13 cellular contexts compared by ENCODE assay signal in genomic region chr1:46556822-46557221, GRCh38. TPM values are rescaled to one million over a fixed set of nuclear protein-coding genes. Genes with fewer than 3 reads are reported as not detected.
DNase-seq lines count a peak whose midpoint lies in the region; ATAC-seq, FAIRE-seq and TF ChIP-seq lines count a peak whose summit lies in the region.
"Had no signal": no experiment of that assay in that cellular context is flagged by ENCODE, and none has a peak within 500 bp of the region (broad histone marks: within the 10 kb centered on the region; RNA-seq: fewer than 3 reads in every experiment).

No MANE protein-coding gene starts in this region.

- dilution Hi-C loops in endothelial cell of umbilical vein (cut with MboI; ENCODE audit: extremely low pct_ligation_motif_present, low sequenced_read_pairs), result no loop called here

- no peaks in the 10 kb centered on the region for H3K27me3 Mint-ChIP-seq in activated T-helper 1 cell treated with anti-CD3 and anti-CD28 coated beads, Interleukin-12 subunit alpha, Interleukin-12 subunit beta, Interleukin-2, Interleukin-4 antibody, amounts not matched to agents 30 ng/mL and 10 ng/mL and 1 ng/mL, durations not matched to agents 14 hours and 24 hours and 36 hours (ENCODE audit: insufficient read depth)
- no peaks in the 10 kb centered on the region for H3K27me3 Mint-ChIP-seq in WTC11 (ENCODE audit: low read depth)

- H3F3A ChIP-seq in SK-N-SH (replicated peaks; ENCODE audit: insufficient read depth), result no peaks in the 10 kb centered on the region

- H3K79me2 ChIP-seq in SK-N-SH (ENCODE audit: insufficient read depth), result no peaks in the 10 kb centered on the region
- H3K79me2 ChIP-seq in endothelial cell of umbilical vein (ENCODE audit: control insufficient read depth, insufficient read depth, low read length), result no peaks in the 10 kb centered on the region

- 82% methylated on average over 3 of the region's 3 CpGs for WGBS in SK-N-SH (ENCODE audit: low lambda C conversion rate)
- WGBS in psoas muscle, 3 donors, result 60 to 81% (median 66%) methylated on average over 3 of the region's 3 CpGs

- H4K20me1 ChIP-seq in SK-N-SH (ENCODE audit: insufficient read depth) (no peaks in the 10 kb centered on the region), endothelial cell of umbilical vein (replicated peaks; ENCODE audit: control insufficient read depth, extremely low read depth, insufficient read depth, low read length) (no peaks in the 10 kb centered on the region)

- intact Hi-C loops in endothelial cell of umbilical vein (cut with micrococcal nuclease) (no loop called here), psoas muscle (cut with DNase I) (no loop called here)
- intact Hi-C loops in activated T-helper 1 cell treated with anti-CD3 and anti-CD28 coated beads, Interleukin-12 subunit alpha, Interleukin-12 subunit beta, Interleukin-2, Interleukin-4 antibody, amounts not matched to agents 30 ng/mL and 10 ng/mL and 1 ng/mL, durations not matched to agents 14 hours and 24 hours and 36 hours (cut with micrococcal nuclease), result no loop called here

- H3K9me2 ChIP-seq in SK-N-SH, result no peaks in the 10 kb centered on the region

- H2AFZ ChIP-seq in SK-N-SH (ENCODE audit: low read depth) (no peak overlapping the region), endothelial cell of umbilical vein (ENCODE audit: low read depth, low read length) (no peak overlapping the region)

- FAIRE-seq in endothelial cell of umbilical vein (lab: Jason Lieb, UNC), result no peak
- FAIRE-seq: A549 had no signal

- H3K27me3 ChIP-seq in SK-N-SH (ENCODE audit: insufficient read depth) (no peaks in the 10 kb centered on the region), endothelial cell of umbilical vein (ENCODE audit: control insufficient read depth in 2 of 2, insufficient read depth in 2 of 2, low read length in 2 of 2) (peaks cover 0 to 3% of the 10 kb centered on the region in 2 experiments), psoas muscle (ENCODE audit: insufficient read depth in 3 of 3, low read length in 2 of 3) (no peaks in the 10 kb centered on the region)

- no peak for TF ChIP-seq EP300 in SK-N-SH (IDR thresholded peaks at IDR 0.05; ENCODE audit: borderline replicate concordance in 1 of 2, low read depth in 1 of 2, low read length in 1 of 2)

- no peaks in the 10 kb centered on the region for H3K9me1 ChIP-seq in endothelial cell of umbilical vein (replicated peaks; ENCODE audit: control insufficient read depth, extremely low read depth, insufficient read depth, low read length)

- H3K4me1 ChIP-seq in SK-N-SH (ENCODE audit: control insufficient read depth in 1 of 2, insufficient read depth in 2 of 2, low read depth in 1 of 2, low read length in 1 of 2) (no peaks in the 10 kb centered on the region; a peak in 1 of 4 replicates), endothelial cell of umbilical vein (ENCODE audit: control insufficient read depth, extremely low read depth, insufficient read depth, low read length) (no peaks in the 10 kb centered on the region), psoas muscle (no peaks in the 10 kb centered on the region)
- H3K4me1 ChIP-seq: A549 had no signal

- POLR2A ChIA-PET in SK-N-SH (lab: Yijun Ruan, JAX) (no interaction called here), endothelial cell of umbilical vein (lab: Charles Lee) (interaction anchor here (0.6 kb wide), 1 partner anchor 150 kb away, joined by 4 read pairs; no protein-coding TSS in a partner anchor), WTC11 (lab: Charles Lee) (no interaction called here)

- H3K36me3 Mint-ChIP-seq in activated T-helper 1 cell treated with anti-CD3 and anti-CD28 coated beads, Interleukin-12 subunit alpha, Interleukin-12 subunit beta, Interleukin-2, Interleukin-4 antibody, amounts not matched to agents 30 ng/mL and 10 ng/mL and 1 ng/mL, durations not matched to agents 14 hours and 24 hours and 36 hours (ENCODE audit: low read depth), result peaks cover 18% of the 10 kb centered on the region
- no peaks in the 10 kb centered on the region for H3K36me3 Mint-ChIP-seq in WTC11

- no peak overlapping the region for H3K27ac ChIP-seq in SK-N-SH (ENCODE audit: low read depth in 2 of 2, low read length in 1 of 2)
- H3K27ac ChIP-seq in endothelial cell of umbilical vein (ENCODE audit: insufficient read depth, low read depth, low read length), result no peak overlapping the region
- H3K27ac ChIP-seq in psoas muscle, result no peak overlapping the region
- H3K27ac ChIP-seq: A549, SK-N-MC had no signal

- DNase-seq in SK-N-SH (no peak), NCI-H226 (peak; percentile 39), endothelial cell of umbilical vein (ENCODE audit: low read depth, low spot score) (peak; percentile 14), psoas muscle (no peak), WTC11 (ENCODE audit: low spot score) (no peak)
- no peak for DNase-seq in activated T-helper 1 cell treated with anti-CD3 and anti-CD28 coated beads, Interleukin-12 subunit alpha, Interleukin-12 subunit beta, Interleukin-2, Interleukin-4 antibody, amounts not matched to agents 30 ng/mL and 10 ng/mL and 1 ng/mL, durations not matched to agents 14 hours and 24 hours and 36 hours (ENCODE audit: low spot score)
- DNase-seq in activated CD4-positive, alpha-beta T cell treated with anti-CD3 and anti-CD28 coated beads, Interleukin-2, amount 50 U/mL, for 48 hours, result no peak
- DNase-seq: midbrain, NCI-H2081 treated with DMSO at 0.1 percent for 48 hours had no signal

- TF ChIP-seq RAD21 in SK-N-SH (IDR thresholded peaks at IDR 0.05; ENCODE audit: low read length), result no peak

- H3K9ac ChIP-seq in SK-N-SH (no peak overlapping the region), endothelial cell of umbilical vein (replicated peaks; ENCODE audit: extremely low read depth, insufficient read depth, low read length) (no peak overlapping the region)

- H3K9me3 Mint-ChIP-seq in activated T-helper 1 cell treated with anti-CD3 and anti-CD28 coated beads, Interleukin-12 subunit alpha, Interleukin-12 subunit beta, Interleukin-2, Interleukin-4 antibody, amounts not matched to agents 30 ng/mL and 10 ng/mL and 1 ng/mL, durations not matched to agents 14 hours and 24 hours and 36 hours, result no peaks in the 10 kb centered on the region
- H3K9me3 Mint-ChIP-seq in WTC11, result no peaks in the 10 kb centered on the region

- H3K4me3 ChIP-seq in SK-N-SH (ENCODE audit: low read depth in 2 of 2, low read length in 1 of 2) (no peak overlapping the region), endothelial cell of umbilical vein (replicated peaks in 1 of 3; ENCODE audit: insufficient read depth in 1 of 3, low read depth in 1 of 3, low read length in 3 of 3) (no peak overlapping the region), psoas muscle (no peak overlapping the region)
- H3K4me3 ChIP-seq: A549, SK-N-MC had no signal

- BruUV-seq in endothelial cell of umbilical vein (replicated peaks; lab: Mats Ljungman, UMichigan), result no TSS peak

- no peak overlapping the region for H3K27ac Mint-ChIP-seq in activated T-helper 1 cell treated with anti-CD3 and anti-CD28 coated beads, Interleukin-12 subunit alpha, Interleukin-12 subunit beta, Interleukin-2, Interleukin-4 antibody, amounts not matched to agents 30 ng/mL and 10 ng/mL and 1 ng/mL, durations not matched to agents 14 hours and 24 hours and 36 hours
- H3K27ac Mint-ChIP-seq in WTC11, result no peak overlapping the region

- peaks cover 9% of the 10 kb centered on the region for H3K4me1 Mint-ChIP-seq in activated T-helper 1 cell treated with anti-CD3 and anti-CD28 coated beads, Interleukin-12 subunit alpha, Interleukin-12 subunit beta, Interleukin-2, Interleukin-4 antibody, amounts not matched to agents 30 ng/mL and 10 ng/mL and 1 ng/mL, durations not matched to agents 14 hours and 24 hours and 36 hours (ENCODE audit: low read depth)
- H3K4me1 Mint-ChIP-seq in WTC11, result peaks cover 23% of the 10 kb centered on the region

- no peak for TF ChIP-seq POLR2A in endothelial cell of umbilical vein (IDR thresholded peaks at IDR 0.05; ENCODE audit: low read depth, low read length)

- ATAC-seq in SK-N-SH treated with all-trans-retinoic acid at 6 μM for 48 hours (peak; percentile 27; the same call in 1 of the 3 replicates), psoas muscle (peak; percentile 36 to 77 (median 66)), WTC11 (no peak)

- CTCF ChIA-PET in SK-N-SH (lab: Yijun Ruan, JAX), result no interaction called here
- CTCF ChIA-PET in endothelial cell of umbilical vein (lab: Charles Lee), result no interaction called here
- CTCF ChIA-PET in WTC11 (lab: Charles Lee), result interaction anchor here (2.3 kb wide), 1 partner anchor 115 kb away, joined by 11 read pairs; no protein-coding TSS in a partner anchor

- TF ChIP-seq CTCF in SK-N-SH (IDR thresholded peaks at IDR 0.05) (no peak), endothelial cell of umbilical vein (IDR thresholded peaks at IDR 0.05; ENCODE audit: extremely low read depth in 1 of 2, insufficient read depth in 1 of 2, low read depth in 1 of 2, low read length in 2 of 2) (no peak), psoas muscle (IDR thresholded peaks at IDR 0.05) (no peak), WTC11 (IDR thresholded peaks at IDR 0.05) (no peak)

- peaks cover 0 to 3% of the 10 kb centered on the region in 2 experiments for H3K36me3 ChIP-seq in SK-N-SH (replicated peaks in 1 of 2; ENCODE audit: control insufficient read depth in 1 of 2, insufficient read depth in 2 of 2, low read length in 1 of 2)
- H3K36me3 ChIP-seq in endothelial cell of umbilical vein (ENCODE audit: control insufficient read depth in 2 of 2, extremely low read depth in 1 of 2, insufficient read depth in 2 of 2, low read length in 2 of 2), result peaks cover 0 to 6% of the 10 kb centered on the region in 2 experiments
- H3K36me3 ChIP-seq in psoas muscle (ENCODE audit: insufficient read depth in 1 of 2, low read depth in 1 of 2), result peaks cover 0 to 48% of the 10 kb centered on the region in 2 donors

- no peak overlapping the region for H3K4me3 Mint-ChIP-seq in activated T-helper 1 cell treated with anti-CD3 and anti-CD28 coated beads, Interleukin-12 subunit alpha, Interleukin-12 subunit beta, Interleukin-2, Interleukin-4 antibody, amounts not matched to agents 30 ng/mL and 10 ng/mL and 1 ng/mL, durations not matched to agents 14 hours and 24 hours and 36 hours
- no peak overlapping the region for H3K4me3 Mint-ChIP-seq in WTC11

- H3K4me2 ChIP-seq in SK-N-SH (no peak overlapping the region), endothelial cell of umbilical vein (ENCODE audit: insufficient read depth, low read length) (no peak overlapping the region)
- H3K4me2 ChIP-seq: A549 had no signal

- no peaks in the 10 kb centered on the region for H3K9me3 ChIP-seq in SK-N-SH
- no peaks in the 10 kb centered on the region for H3K9me3 ChIP-seq in endothelial cell of umbilical vein (replicated peaks; ENCODE audit: control insufficient read depth, insufficient read depth, low read length)
- no peaks in the 10 kb centered on the region for H3K9me3 ChIP-seq in psoas muscle
- H3K9me3 ChIP-seq: A549 had no signal

RNA-seq across cellular contexts. Expression of gene KNCN, which starts 5.4 kb away (rescaled TPM):
- polyA plus RNA-seq in SK-N-SH (2012; rRNA removed) (not detected in 2 replicates), endothelial cell of umbilical vein (not detected in 2 replicates), psoas muscle (not detected)
- not detected in 2 replicates for polyA plus RNA-seq in SK-N-SH (2012; cell fraction: cytosol; rRNA removed)
- polyA plus RNA-seq in SK-N-SH (2012; cell fraction: nucleus; rRNA removed), result not detected in 2 replicates
- total RNA-seq in endothelial cell of umbilical vein (not detected in 2 replicates), psoas muscle (not detected), WTC11 (2021) (not detected in 3 replicates)
- not detected in 2 replicates for polyA plus RNA-seq in endothelial cell of umbilical vein (2011; cell fraction: cytosol; rRNA removed)
- polyA plus RNA-seq in endothelial cell of umbilical vein (2011; cell fraction: nucleus; rRNA removed), result not detected in 2 replicates
- not detected in 2 replicates for polyA plus RNA-seq in endothelial cell of umbilical vein (2012)
- polyA minus RNA-seq in endothelial cell of umbilical vein, result not detected in 2 replicates
- polyA minus RNA-seq in endothelial cell of umbilical vein (2011; cell fraction: cytosol; rRNA and poly(A)+ RNA removed), result not detected
- not detected in 2 replicates for polyA minus RNA-seq in endothelial cell of umbilical vein (2011; cell fraction: nucleus; rRNA and poly(A)+ RNA removed)
- total RNA-seq in activated T-helper 1 cell treated with anti-CD3 and anti-CD28 coated beads, Interleukin-12 subunit alpha, Interleukin-12 subunit beta, Interleukin-2, Interleukin-4 antibody, amounts not matched to agents 30 ng/mL and 10 ng/mL and 1 ng/mL, durations not matched to agents 14 hours and 24 hours and 36 hours, result not detected in 2 replicates
- total RNA-seq: glomerular endothelial cell had no signal
- polyA plus RNA-seq: A549 had no signal

RNA-seq across cellular contexts. Expression of gene MKNK1, which starts 47.2 kb away (rescaled TPM):
- polyA plus RNA-seq in SK-N-SH (2012; rRNA removed) (28.2 and 29.6 TPM in 2 replicates), endothelial cell of umbilical vein (28.9 and 32.9 TPM in 2 replicates), psoas muscle (10 to 100 TPM; 19.3 to 52.6 (median 23.8) TPM)
- polyA plus RNA-seq in SK-N-SH (2012; cell fraction: cytosol; rRNA removed), result 18.6 and 24.6 TPM in 2 replicates
- polyA plus RNA-seq in SK-N-SH (2012; cell fraction: nucleus; rRNA removed), result 136 TPM in 2 replicates
- total RNA-seq in endothelial cell of umbilical vein (37.3 and 42.6 TPM in 2 replicates), psoas muscle (10 to 100 TPM; 32.2 to 46.7 (median 39.9) TPM), WTC11 (2021) (17.5 to 18.6 TPM (median 18.0 TPM) in 3 replicates)
- 21.7 and 25.8 TPM in 2 replicates for polyA plus RNA-seq in endothelial cell of umbilical vein (2011; cell fraction: cytosol; rRNA removed)
- polyA plus RNA-seq in endothelial cell of umbilical vein (2011; cell fraction: nucleus; rRNA removed), result 116 and 119 TPM in 2 replicates
- polyA plus RNA-seq in endothelial cell of umbilical vein (2012), result 26.3 and 35.3 TPM in 2 replicates
- polyA minus RNA-seq in endothelial cell of umbilical vein, result 31.5 and 38.8 TPM in 2 replicates
- 10.1 TPM for polyA minus RNA-seq in endothelial cell of umbilical vein (2011; cell fraction: cytosol; rRNA and poly(A)+ RNA removed)
- 30.6 and 32.6 TPM in 2 replicates for polyA minus RNA-seq in endothelial cell of umbilical vein (2011; cell fraction: nucleus; rRNA and poly(A)+ RNA removed)
- total RNA-seq in activated T-helper 1 cell treated with anti-CD3 and anti-CD28 coated beads, Interleukin-12 subunit alpha, Interleukin-12 subunit beta, Interleukin-2, Interleukin-4 antibody, amounts not matched to agents 30 ng/mL and 10 ng/mL and 1 ng/mL, durations not matched to agents 14 hours and 24 hours and 36 hours, result 48.7 TPM in 2 replicates

RNA-seq across cellular contexts. Expression of gene MOB3C, which starts 59.8 kb away (rescaled TPM):
- polyA plus RNA-seq in SK-N-SH (2012; rRNA removed) (8.6 and 10.6 TPM in 2 replicates), endothelial cell of umbilical vein (6.1 and 7.0 TPM in 2 replicates), psoas muscle (10 to 100 TPM in 2 of 3 donors, 1 to 10 TPM in 1; 8.7 to 17.9 (median 13.4) TPM)
- polyA plus RNA-seq in SK-N-SH (2012; cell fraction: cytosol; rRNA removed), result 4.4 and 5.5 TPM in 2 replicates
- polyA plus RNA-seq in SK-N-SH (2012; cell fraction: nucleus; rRNA removed), result 17.6 and 23.1 TPM in 2 replicates
- total RNA-seq in endothelial cell of umbilical vein (6.5 and 8.4 TPM in 2 replicates), psoas muscle (10 to 100 TPM; 12.1 to 36.3 (median 28.5) TPM), WTC11 (2021) (3.1 to 4.0 TPM (median 3.4 TPM) in 3 replicates)
- polyA plus RNA-seq in endothelial cell of umbilical vein (2011; cell fraction: cytosol; rRNA removed), result 4.3 and 5.0 TPM in 2 replicates
- polyA plus RNA-seq in endothelial cell of umbilical vein (2011; cell fraction: nucleus; rRNA removed), result 9.3 and 10.8 TPM in 2 replicates
- 2.5 and 4.1 TPM in 2 replicates for polyA plus RNA-seq in endothelial cell of umbilical vein (2012)
- polyA minus RNA-seq in endothelial cell of umbilical vein, result 6.0 and 7.1 TPM in 2 replicates
- polyA minus RNA-seq in endothelial cell of umbilical vein (2011; cell fraction: cytosol; rRNA and poly(A)+ RNA removed), result 4.4 TPM
- 5.7 and 8.9 TPM in 2 replicates for polyA minus RNA-seq in endothelial cell of umbilical vein (2011; cell fraction: nucleus; rRNA and poly(A)+ RNA removed)
- total RNA-seq in activated T-helper 1 cell treated with anti-CD3 and anti-CD28 coated beads, Interleukin-12 subunit alpha, Interleukin-12 subunit beta, Interleukin-2, Interleukin-4 antibody, amounts not matched to agents 30 ng/mL and 10 ng/mL and 1 ng/mL, durations not matched to agents 14 hours and 24 hours and 36 hours, result 16.9 and 17.0 TPM in 2 replicates

Comparison
In these comparisons a context has a peak if more than half of its experiments do, and no peak if none do; other contexts are left out.
1. DNase-seq: peak in NCI-H226 (single experiment) and endothelial cell of umbilical vein (single experiment); none in SK-N-SH (single experiment), psoas muscle (0 of 2), activated T-helper 1 cell treated with anti-CD3 and anti-CD28 coated beads, Interleukin-12 subunit alpha, Interleukin-12 subunit beta, Interleukin-2, Interleukin-4 antibody, amounts not matched to agents 30 ng/mL and 10 ng/mL and 1 ng/mL, durations not matched to agents 14 hours and 24 hours and 36 hours (single experiment), WTC11 (single experiment) and activated CD4-positive, alpha-beta T cell treated with anti-CD3 and anti-CD28 coated beads, Interleukin-2, amount 50 U/mL, for 48 hours (0 of 2).